In the genomic region with DNA sequence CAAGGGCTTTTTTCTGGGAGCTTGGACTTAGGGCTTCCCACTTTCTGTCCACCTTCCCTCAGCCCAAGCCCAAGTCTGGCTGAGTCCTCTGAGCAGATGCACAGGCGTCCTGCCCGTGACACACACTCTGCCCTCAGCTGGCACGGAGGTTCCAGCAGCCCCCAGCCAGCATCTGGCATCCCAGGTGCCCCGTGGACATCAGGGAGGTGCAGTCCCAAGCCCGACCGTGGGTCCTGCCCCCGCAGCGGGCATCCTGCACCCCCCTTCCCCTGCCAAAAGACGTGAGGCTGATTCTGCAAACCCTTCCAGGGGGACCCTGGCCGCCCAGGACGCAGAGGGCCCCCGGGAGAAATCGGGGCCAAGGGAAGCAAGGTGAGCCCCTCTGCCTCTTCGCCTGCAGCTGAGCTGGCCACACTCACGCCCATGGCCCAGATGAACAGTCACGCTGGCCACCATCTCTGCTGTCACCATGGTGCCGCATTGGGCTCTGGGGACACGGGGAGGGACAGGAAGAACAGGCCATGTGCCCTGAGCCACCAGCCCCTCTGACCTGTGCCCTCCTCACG, we compare ENCODE assay signal across 20 cellular contexts. TPM values are rescaled to one million over a fixed set of nuclear protein-coding genes. Genes with fewer than 3 reads are reported as not detected.
DNase-seq lines count a peak whose midpoint lies in the region; ATAC-seq, FAIRE-seq and TF ChIP-seq lines count a peak whose summit lies in the region.
"Had no signal": no experiment of that assay in that cellular context is flagged by ENCODE, and none has a peak within 500 bp of the region (broad histone marks: within the 10 kb centered on the region; RNA-seq: fewer than 3 reads in every experiment).

No MANE protein-coding gene starts in this region.

- H3K9me3 Mint-ChIP-seq in endothelial cell (ENCODE audit: unreplicated experiment) (no peaks in the 10 kb centered on the region), nephron progenitor cell (peaks cover 13% of the 10 kb centered on the region)
- peaks cover 0 to 4% (median 0%) of the 10 kb centered on the region in 8 donors for H3K9me3 Mint-ChIP-seq in CD4-positive, alpha-beta memory T cell
- H3K9me3 Mint-ChIP-seq: activated CD4-positive, alpha-beta memory T cell treated with anti-CD3 and anti-CD28 coated beads, Interleukin-2, amount 10 ng/mL, durations not matched to agents 7 days and 5 days; activated naive CD4-positive, alpha-beta T cell treated with anti-CD3 and anti-CD28 coated beads, Interleukin-2, amount 50 U/mL, for 24 hours had no signal

- no peak for TF ChIP-seq EP300 in HepG2 (IDR thresholded peaks at IDR 0.05; ENCODE audit: low read depth in 2 of 2, low read length in 2 of 2)
- TF ChIP-seq EP300 in HepG2 (CRISPR knock-in tag; IDR thresholded peaks at IDR 0.05; ENCODE audit: borderline replicate concordance): no peak

- H3K4me3 ChIP-seq in right lobe of liver (no peak overlapping the region), HepG2 (replicated peaks in 1 of 3; ENCODE audit: insufficient read depth in 1 of 3, low read depth in 2 of 3, low read length in 3 of 3) (no peak overlapping the region)
- no peak overlapping the region for H3K4me3 ChIP-seq in CD4-positive, alpha-beta memory T cell (ENCODE audit: low read length in 2 of 2)
- H3K4me3 ChIP-seq: skin epidermis had no signal

- POLR2A ChIA-PET in HepG2 (lab: Yijun Ruan, JAX): no interaction called here
- POLR2A ChIA-PET in CD4-positive, alpha-beta memory T cell (lab: Charles Lee; ENCODE audit: partially characterized antibody): no interaction called here

- H3K36me3 ChIP-seq in right lobe of liver: no peaks in the 10 kb centered on the region
- H3K36me3 ChIP-seq in HepG2 (replicated peaks in 1 of 2; ENCODE audit: control insufficient read depth in 1 of 2, insufficient read depth in 2 of 2, low read length in 2 of 2): no peaks in the 10 kb centered on the region
- no peaks in the 10 kb centered on the region for H3K36me3 ChIP-seq in CD4-positive, alpha-beta memory T cell (ENCODE audit: insufficient read depth, low read length)

- intact Hi-C loops in right lobe of liver (cut with DNase I): no loop called here
- intact Hi-C loops in HepG2 (cut with micrococcal nuclease; ENCODE audit: unreplicated experiment): no loop called here
- intact Hi-C loops in CD4-positive, alpha-beta memory T cell (cut with micrococcal nuclease): no loop called here

- H2AFZ ChIP-seq in HepG2 (ENCODE audit: low read length): no peak overlapping the region

- no peak for TF ChIP-seq RAD21 in HepG2 (CRISPR knock-in tag; IDR thresholded peaks at IDR 0.05)

- TF ChIP-seq CTCF in right lobe of liver (IDR thresholded peaks at IDR 0.05) (no peak), HepG2 (CRISPR knock-in tag; IDR thresholded peaks at IDR 0.05) (no peak), endothelial cell (IDR thresholded peaks at IDR 0.05; ENCODE audit: unreplicated experiment) (no peak), nephron progenitor cell (IDR thresholded peaks at IDR 0.05) (no peak)

- FAIRE-seq in HepG2 (lab: Jason Lieb, UNC): no peak
- FAIRE-seq: endometrium had no signal

- in situ Hi-C loops in HepG2 (cut with HindIII; ENCODE audit: extremely low pct_ligation_motif_present, low pct_unique_long_range_greater_than_20kb): no loop called here

- TF ChIP-seq POLR2A in right lobe of liver (IDR thresholded peaks at IDR 0.05) (no peak), HepG2 (IDR thresholded peaks at IDR 0.05; ENCODE audit: insufficient read depth in 1 of 2, low read depth in 2 of 2, low read length in 2 of 2) (no peak)

- H3K27me3 ChIP-seq in right lobe of liver: no peaks in the 10 kb centered on the region
- H3K27me3 ChIP-seq in HepG2 (ENCODE audit: control insufficient read depth in 1 of 2, insufficient read depth in 2 of 2, low read length in 2 of 2): peaks cover 5 to 33% of the 10 kb centered on the region in 2 experiments; a peak in 3 of 5 replicates
- H3K27me3 ChIP-seq in CD4-positive, alpha-beta memory T cell (ENCODE audit: insufficient read depth, low read length): no peaks in the 10 kb centered on the region

- no peaks in the 10 kb centered on the region for H3K79me2 ChIP-seq in HepG2 (ENCODE audit: insufficient read depth, low read length)

- no TSS peak for BruUV-seq in HepG2 (replicated peaks; lab: Mats Ljungman, UMichigan)

- no peak overlapping the region for H3K4me3 Mint-ChIP-seq in endothelial cell (ENCODE audit: unreplicated experiment)
- no peak overlapping the region for H3K4me3 Mint-ChIP-seq in nephron progenitor cell
- no peak overlapping the region for H3K4me3 Mint-ChIP-seq in CD4-positive, alpha-beta memory T cell
- H3K4me3 Mint-ChIP-seq: activated CD4-positive, alpha-beta memory T cell treated with anti-CD3 and anti-CD28 coated beads, Interleukin-2, amount 10 ng/mL, durations not matched to agents 7 days and 5 days; activated naive CD4-positive, alpha-beta T cell treated with anti-CD3 and anti-CD28 coated beads, Interleukin-2, amount 50 U/mL, for 24 hours; naive thymus-derived CD8-positive, alpha-beta T cell had no signal

- WGBS in right lobe of liver (ENCODE audit: insufficient coverage, low coverage, low lambda C conversion rate, missing lambda C conversion rate): 60% methylated on average over 1 of the region's 19 CpGs
- 10% methylated on average over 2 of the region's 19 CpGs for WGBS in HepG2 (ENCODE audit: low lambda C conversion rate)

- peak; percentile 15 to 58 (median 42) for DNase-seq in right lobe of liver
- DNase-seq in HepG2 (ENCODE audit: low spot score): no peak
- DNase-seq in endothelial cell (ENCODE audit: low spot score): peak; percentile 3
- DNase-seq in nephron progenitor cell: peak; percentile 1
- no peak for DNase-seq in CD4-positive, alpha-beta memory T cell
- no peak for DNase-seq in COR-L47 (lab: John Stamatoyannopoulos, UW)
- DNase-seq: activated CD4-positive, alpha-beta memory T cell treated with anti-CD3 and anti-CD28 coated beads, Interleukin-2, amount 10 ng/mL, durations not matched to agents 7 days and 5 days; caudate nucleus; DMS79 treated with DMSO at 0.1 percent for 48 hours; kidney glomerular epithelial cell; NCI-H2107; RPMI8226; T-helper 9 cell had no signal

- H3K27me3 Mint-ChIP-seq in endothelial cell (ENCODE audit: unreplicated experiment) (peaks cover 4% of the 10 kb centered on the region), nephron progenitor cell (ENCODE audit: low read depth, poor library complexity) (peaks cover 3% of the 10 kb centered on the region)
- no peaks in the 10 kb centered on the region for H3K27me3 Mint-ChIP-seq in CD4-positive, alpha-beta memory T cell
- H3K27me3 Mint-ChIP-seq: activated CD4-positive, alpha-beta memory T cell treated with anti-CD3 and anti-CD28 coated beads, Interleukin-2, amount 10 ng/mL, durations not matched to agents 7 days and 5 days; activated naive CD4-positive, alpha-beta T cell treated with anti-CD3 and anti-CD28 coated beads, Interleukin-2, amount 50 U/mL, for 24 hours; naive thymus-derived CD8-positive, alpha-beta T cell had no signal

- CTCF ChIA-PET in HepG2 (lab: Yijun Ruan, JAX; ENCODE audit: low intra/inter-chr PET ratio, low total read pairs): no interaction called here
- CTCF ChIA-PET in CD4-positive, alpha-beta memory T cell (lab: Charles Lee; ENCODE audit: partially characterized antibody): no interaction called here

- H3K27ac Mint-ChIP-seq in endothelial cell (ENCODE audit: unreplicated experiment) (no peak overlapping the region), nephron progenitor cell (no peak overlapping the region)
- H3K27ac Mint-ChIP-seq in CD4-positive, alpha-beta memory T cell: no peak overlapping the region
- H3K27ac Mint-ChIP-seq: activated CD4-positive, alpha-beta memory T cell treated with anti-CD3 and anti-CD28 coated beads, Interleukin-2, amount 10 ng/mL, durations not matched to agents 7 days and 5 days; activated naive CD4-positive, alpha-beta T cell treated with anti-CD3 and anti-CD28 coated beads, Interleukin-2, amount 50 U/mL, for 24 hours; naive thymus-derived CD8-positive, alpha-beta T cell had no signal

- H3K4me1 Mint-ChIP-seq in endothelial cell (ENCODE audit: unreplicated experiment) (no peaks in the 10 kb centered on the region), nephron progenitor cell (no peaks in the 10 kb centered on the region)
- H3K4me1 Mint-ChIP-seq in CD4-positive, alpha-beta memory T cell: no peaks in the 10 kb centered on the region
- H3K4me1 Mint-ChIP-seq: activated CD4-positive, alpha-beta memory T cell treated with anti-CD3 and anti-CD28 coated beads, Interleukin-2, amount 10 ng/mL, durations not matched to agents 7 days and 5 days; activated naive CD4-positive, alpha-beta T cell treated with anti-CD3 and anti-CD28 coated beads, Interleukin-2, amount 50 U/mL, for 24 hours had no signal

- H3K9me3 ChIP-seq in right lobe of liver: no peaks in the 10 kb centered on the region
- H3K9me3 ChIP-seq in HepG2 (ENCODE audit: low read length): peaks cover 5% of the 10 kb centered on the region; the same call in 1 of the 2 replicates
- peaks cover 0 to 7% of the 10 kb centered on the region in 2 donors for H3K9me3 ChIP-seq in CD4-positive, alpha-beta memory T cell (ENCODE audit: control insufficient read depth in 1 of 2, low read length in 2 of 2)

- no peaks in the 10 kb centered on the region for H4K20me1 ChIP-seq in HepG2 (ENCODE audit: insufficient read depth, low read length)

- H3K27ac ChIP-seq in right lobe of liver (no peak overlapping the region), HepG2 (ENCODE audit: extremely low read length, insufficient read depth, low read length) (no peak overlapping the region)
- no peak overlapping the region for H3K27ac ChIP-seq in CD4-positive, alpha-beta memory T cell (ENCODE audit: low read depth, low read length)

- no peak for ATAC-seq in right lobe of liver
- ATAC-seq in HepG2: no peak
- ATAC-seq in HG03159 (IDR thresholded peaks at IDR 0.05; ENCODE audit: unreplicated experiment): no peak
- no peak for ATAC-seq in HG02840 (IDR thresholded peaks at IDR 0.05; ENCODE audit: low FRiP score, unreplicated experiment)
- ATAC-seq: naive thymus-derived CD8-positive, alpha-beta T cell had no signal

- H3K36me3 Mint-ChIP-seq in endothelial cell (ENCODE audit: low read depth, unreplicated experiment) (peaks cover 32% of the 10 kb centered on the region), nephron progenitor cell (ENCODE audit: low read depth) (peaks cover 33% of the 10 kb centered on the region)
- peaks cover 0 to 3% of the 10 kb centered on the region in 2 donors for H3K36me3 Mint-ChIP-seq in CD4-positive, alpha-beta memory T cell
- H3K36me3 Mint-ChIP-seq: activated naive CD4-positive, alpha-beta T cell treated with anti-CD3 and anti-CD28 coated beads, Interleukin-2, amount 50 U/mL, for 24 hours had no signal

- H3K4me2 ChIP-seq in HepG2 (ENCODE audit: low read depth, low read length): no peak overlapping the region

- no peak overlapping the region for H3K9ac ChIP-seq in HepG2 (ENCODE audit: insufficient read depth, low read depth, low read length)

- H3K4me1 ChIP-seq in right lobe of liver (no peaks in the 10 kb centered on the region), HepG2 (ENCODE audit: insufficient read depth, low read length) (no peaks in the 10 kb centered on the region)
- no peaks in the 10 kb centered on the region for H3K4me1 ChIP-seq in CD4-positive, alpha-beta memory T cell (ENCODE audit: insufficient read depth, low read length)

RNA-seq across cellular contexts. Expression of gene COL6A2, which starts 20.5 kb away (rescaled TPM):
- total RNA-seq in right lobe of liver (10 to 100 TPM; 17.3 to 81.7 (median 38.4) TPM), HepG2 (2016; rRNA removed; fragmentation: Illumina TruSeq; extraction: Trizol) (0.07 and 0.14 TPM in 2 replicates), endothelial cell (ENCODE audit: unreplicated experiment) (378 TPM)
- total RNA-seq in HepG2 (2016; cell fraction: cytosol; rRNA removed; fragmentation: Illumina TruSeq; extraction: Trizol; ENCODE audit: low read depth): not detected in 2 replicates
- 0.06 TPM in 1 of 2 replicates, not detected in the other for total RNA-seq in HepG2 (2016; cell fraction: insoluble cytoplasmic fraction; rRNA removed; fragmentation: Illumina TruSeq; extraction: Trizol)
- not detected in 2 replicates for total RNA-seq in HepG2 (2016; cell fraction: membrane; rRNA removed; fragmentation: Illumina TruSeq; extraction: Trizol)
- total RNA-seq in HepG2 (2016; cell fraction: nucleus; rRNA removed; fragmentation: Illumina TruSeq; extraction: Trizol): 0.13 and 0.22 TPM in 2 replicates
- 0.41 and 1.6 TPM in 2 replicates for polyA plus RNA-seq in HepG2 (2011; rRNA removed)
- 0.27 and 0.31 TPM in 2 replicates for polyA plus RNA-seq in HepG2 (2011; cell fraction: cytosol; rRNA removed)
- 8.5 and 10.4 TPM in 2 replicates for polyA plus RNA-seq in HepG2 (2011; cell fraction: nucleus; rRNA removed)
- 0.36 and 0.81 TPM in 2 replicates for polyA plus RNA-seq in HepG2 (2012)
- not detected in 2 replicates for polyA plus RNA-seq in HepG2 (2016; cell fraction: cytosol; fragmentation: Illumina TruSeq; extraction: Trizol; ENCODE audit: low read depth)
- not detected in 2 replicates for polyA plus RNA-seq in HepG2 (2016; cell fraction: insoluble cytoplasmic fraction; fragmentation: Illumina TruSeq; extraction: Trizol; ENCODE audit: low read depth)
- polyA plus RNA-seq in HepG2 (2016; cell fraction: membrane; fragmentation: Illumina TruSeq; extraction: Trizol; ENCODE audit: low read depth): not detected in 2 replicates
- polyA plus RNA-seq in HepG2 (2016; cell fraction: nucleus; fragmentation: Illumina TruSeq; extraction: Trizol; ENCODE audit: insufficient read depth, low read depth): 0.48 and 0.69 TPM in 2 replicates
- 0.44 TPM in 1 of 2 replicates, not detected in the other for polyA minus RNA-seq in HepG2 (2011; rRNA and poly(A)+ RNA removed; ENCODE audit: low replicate concordance)
- polyA minus RNA-seq in HepG2 (2011; cell fraction: cytosol; rRNA and poly(A)+ RNA removed): not detected in 2 replicates
- polyA minus RNA-seq in HepG2 (2011; cell fraction: nucleus; rRNA and poly(A)+ RNA removed): 0.52 and 1.2 TPM in 2 replicates
- total RNA-seq in CD4-positive, alpha-beta memory T cell: 10 to 100 TPM; 21.8 to 25.7 TPM
- 1 to 10 TPM in 1 of 2 donors, under 1 TPM in 1; 0.77 to 1.5 TPM for polyA plus RNA-seq in CD4-positive, alpha-beta memory T cell

RNA-seq across cellular contexts. Expression of gene FTCD, which starts 37.0 kb away (rescaled TPM):
- total RNA-seq in right lobe of liver: 100 to 1,000 TPM; 141 to 668 (median 417) TPM
- 78.5 and 105 TPM in 2 replicates for total RNA-seq in HepG2 (2016; rRNA removed; fragmentation: Illumina TruSeq; extraction: Trizol)
- 13.1 and 13.2 TPM in 2 replicates for total RNA-seq in HepG2 (2016; cell fraction: cytosol; rRNA removed; fragmentation: Illumina TruSeq; extraction: Trizol; ENCODE audit: low read depth)
- 61.2 and 115 TPM in 2 replicates for total RNA-seq in HepG2 (2016; cell fraction: insoluble cytoplasmic fraction; rRNA removed; fragmentation: Illumina TruSeq; extraction: Trizol)
- 21.0 and 27.4 TPM in 2 replicates for total RNA-seq in HepG2 (2016; cell fraction: membrane; rRNA removed; fragmentation: Illumina TruSeq; extraction: Trizol)
- total RNA-seq in HepG2 (2016; cell fraction: nucleus; rRNA removed; fragmentation: Illumina TruSeq; extraction: Trizol): 94.5 and 110 TPM in 2 replicates
- 75.7 and 112 TPM in 2 replicates for polyA plus RNA-seq in HepG2 (2011; rRNA removed)
- 34.7 and 61.2 TPM in 2 replicates for polyA plus RNA-seq in HepG2 (2011; cell fraction: cytosol; rRNA removed)
- polyA plus RNA-seq in HepG2 (2011; cell fraction: nucleus; rRNA removed): 656 and 751 TPM in 2 replicates
- 108 and 140 TPM in 2 replicates for polyA plus RNA-seq in HepG2 (2012)
- polyA plus RNA-seq in HepG2 (2016; cell fraction: cytosol; fragmentation: Illumina TruSeq; extraction: Trizol; ENCODE audit: low read depth): 11.0 and 12.4 TPM in 2 replicates
- 47.9 and 52.0 TPM in 2 replicates for polyA plus RNA-seq in HepG2 (2016; cell fraction: insoluble cytoplasmic fraction; fragmentation: Illumina TruSeq; extraction: Trizol; ENCODE audit: low read depth)
- 11.9 and 17.7 TPM in 2 replicates for polyA plus RNA-seq in HepG2 (2016; cell fraction: membrane; fragmentation: Illumina TruSeq; extraction: Trizol; ENCODE audit: low read depth)
- polyA plus RNA-seq in HepG2 (2016; cell fraction: nucleus; fragmentation: Illumina TruSeq; extraction: Trizol; ENCODE audit: insufficient read depth, low read depth): 369 and 379 TPM in 2 replicates
- 0.42 and 84.7 TPM in 2 replicates for polyA minus RNA-seq in HepG2 (2011; rRNA and poly(A)+ RNA removed; ENCODE audit: low replicate concordance)
- polyA minus RNA-seq in HepG2 (2011; cell fraction: cytosol; rRNA and poly(A)+ RNA removed): 33.3 and 39.2 TPM in 2 replicates
- polyA minus RNA-seq in HepG2 (2011; cell fraction: nucleus; rRNA and poly(A)+ RNA removed): 93.9 and 118 TPM in 2 replicates
- 1.5 TPM for total RNA-seq in endothelial cell (ENCODE audit: unreplicated experiment)
- total RNA-seq in CD4-positive, alpha-beta memory T cell: 1 to 10 TPM; 1.3 to 1.7 TPM
- polyA plus RNA-seq in CD4-positive, alpha-beta memory T cell: not detected
- total RNA-seq: M059J had no signal
- polyA plus RNA-seq: naive thymus-derived CD8-positive, alpha-beta T cell had no signal

Comparison
In these comparisons a context has a peak if more than half of its experiments do, and no peak if none do; other contexts are left out.
1. DNase-seq: peak in right lobe of liver (3 of 3), endothelial cell (single experiment) and nephron progenitor cell (single experiment); none in HepG2 (single experiment), CD4-positive, alpha-beta memory T cell (0 of 5) and COR-L47 (single experiment).
2. RNA of gene COL6A2, which starts 20.5 kb away (total RNA-seq): 378 TPM in endothelial cell (single experiment), 17.3 to 81.7 TPM in right lobe of liver and 21.8 to 25.7 TPM in CD4-positive, alpha-beta memory T cell; 0.06 to 0.22 TPM in HepG2; every median in the first group is over 10 times any median in the second.